In genomic region chr13:40983725-40984669, GRCh38 we compare ENCODE assay signal across 9 cellular contexts. TPM values are rescaled to one million over a fixed set of nuclear protein-coding genes. Genes with fewer than 3 reads are reported as not detected.
DNase-seq lines count a peak whose midpoint lies in the region; ATAC-seq and TF ChIP-seq lines count a peak whose summit lies in the region.
"Had no signal": no experiment of that assay in that cellular context is flagged by ENCODE, and none has a peak within 500 bp of the region (broad histone marks: within the 10 kb centered on the region; RNA-seq: fewer than 3 reads in every experiment).

No MANE protein-coding gene starts in this region.

- no peak for DNase-seq in CD4-positive, alpha-beta T cell
- DNase-seq in NCI-H1436 (lab: John Stamatoyannopoulos, UW) (peak; percentile 59), caudate nucleus (lab: John Stamatoyannopoulos, UW) (no peak), NK-92 (lab: John Stamatoyannopoulos, UW; ENCODE audit: unreplicated experiment) (no peak), mucosa of gallbladder (ENCODE audit: low spot score) (no peak), NCI-H2196 treated with DMSO at 0.1 percent for 48 hours (lab: John Stamatoyannopoulos, UW; ENCODE audit: unreplicated experiment) (no peak)
- no peak for DNase-seq in natural killer cell treated with Interleukin-12 subunit alpha and Interleukin-12 subunit beta and Interleukin-15 and Interleukin-18, amount 100 ng/mL, for 72 hours (ENCODE audit: low spot score)
- DNase-seq: activated CD4-positive, alpha-beta T cell treated with anti-CD3 and anti-CD28 coated beads, Interleukin-2, amount 50 U/mL, for 1 hour had no signal

- H3K27me3 Mint-ChIP-seq in CD4-positive, alpha-beta T cell = no peaks in the 10 kb centered on the region
- H3K27me3 Mint-ChIP-seq in natural killer cell treated with Interleukin-12 subunit alpha and Interleukin-12 subunit beta and Interleukin-15 and Interleukin-18, amount 100 ng/mL, for 72 hours = no peaks in the 10 kb centered on the region

- peak overlapping the region; percentile 87 for H3K27ac ChIP-seq in CD4-positive, alpha-beta T cell (ENCODE audit: low read depth, low read length)
- H3K27ac ChIP-seq in caudate nucleus (ENCODE audit: low read depth, low read length) = peak overlapping the region; percentile 53

- CTCF ChIA-PET in CD4-positive, alpha-beta T cell (lab: Charles Lee) = interaction anchor here (0.6 to 1.9 kb wide), 4 partner anchors 9 to 28 kb away, joined by 3 to 5 read pairs (median 4); no protein-coding TSS in a partner anchor

- no peaks in the 10 kb centered on the region for H3K9me3 ChIP-seq in CD4-positive, alpha-beta T cell (ENCODE audit: control insufficient read depth, low read length)

- peaks cover 34% of the 10 kb centered on the region for H3K36me3 Mint-ChIP-seq in CD4-positive, alpha-beta T cell (ENCODE audit: low read depth)
- H3K36me3 Mint-ChIP-seq in natural killer cell treated with Interleukin-12 subunit alpha and Interleukin-12 subunit beta and Interleukin-15 and Interleukin-18, amount 100 ng/mL, for 72 hours = peaks cover 17% of the 10 kb centered on the region

- H3K9me3 Mint-ChIP-seq in CD4-positive, alpha-beta T cell = no peaks in the 10 kb centered on the region
- H3K9me3 Mint-ChIP-seq in natural killer cell treated with Interleukin-12 subunit alpha and Interleukin-12 subunit beta and Interleukin-15 and Interleukin-18, amount 100 ng/mL, for 72 hours = no peaks in the 10 kb centered on the region

- ATAC-seq in CD4-positive, alpha-beta T cell (ENCODE audit: poor library complexity) = no peak
- ATAC-seq in natural killer cell treated with Interleukin-12 subunit alpha and Interleukin-12 subunit beta and Interleukin-15 and Interleukin-18, amount 100 ng/mL, for 72 hours = no peak
- ATAC-seq in GM21529 (IDR thresholded peaks at IDR 0.05; ENCODE audit: unreplicated experiment) = no peak

- H3K4me3 Mint-ChIP-seq in CD4-positive, alpha-beta T cell = peak overlapping the region; percentile 96
- H3K4me3 Mint-ChIP-seq in natural killer cell treated with Interleukin-12 subunit alpha and Interleukin-12 subunit beta and Interleukin-15 and Interleukin-18, amount 100 ng/mL, for 72 hours = peak overlapping the region; percentile 95

- peaks cover 60% of the 10 kb centered on the region for H3K4me1 Mint-ChIP-seq in CD4-positive, alpha-beta T cell (ENCODE audit: low read depth)
- peaks cover 55 to 69% of the 10 kb centered on the region in 2 donors for H3K4me1 Mint-ChIP-seq in natural killer cell treated with Interleukin-12 subunit alpha and Interleukin-12 subunit beta and Interleukin-15 and Interleukin-18, amount 100 ng/mL, for 72 hours (ENCODE audit: low read depth in 2 of 2)

- no peak for TF ChIP-seq CTCF in CD4-positive, alpha-beta T cell (IDR thresholded peaks at IDR 0.05)

- peak overlapping the region; percentile 92 for H3K27ac Mint-ChIP-seq in CD4-positive, alpha-beta T cell
- H3K27ac Mint-ChIP-seq in natural killer cell treated with Interleukin-12 subunit alpha and Interleukin-12 subunit beta and Interleukin-15 and Interleukin-18, amount 100 ng/mL, for 72 hours = peak overlapping the region; percentile 95 to 100

- H3K27me3 ChIP-seq in CD4-positive, alpha-beta T cell (ENCODE audit: control insufficient read depth, insufficient read depth, low read length) = no peaks in the 10 kb centered on the region

- POLR2A ChIA-PET in CD4-positive, alpha-beta T cell (lab: Charles Lee) = interaction anchor here (0.6 to 8.1 kb wide), 15 partner anchors 10 to 77 kb away, joined by 3 to 152 read pairs (median 4); partner anchors contain the start of genes ELF1 and WBP4

- intact Hi-C loops in CD4-positive, alpha-beta T cell (cut with DNase I, micrococcal nuclease) = loop anchor here (1.0 to 10.0 kb wide), 5 partner anchors 10 to 732 kb away; partner anchors contain the start of gene MRPS31 (in 1 of the 2)

RNA-seq across cellular contexts. Expression of gene ELF1, which starts 35.1 kb away (rescaled TPM):
- total RNA-seq in CD4-positive, alpha-beta T cell = 100 to 1,000 TPM; 354 to 358 TPM
- 10 to 100 TPM; 61.8 to 86.1 TPM for total RNA-seq in natural killer cell treated with Interleukin-12 subunit alpha and Interleukin-12 subunit beta and Interleukin-15 and Interleukin-18, amount 100 ng/mL, for 72 hours
- total RNA-seq in mucosa of gallbladder = 121 TPM
